Comparison of ENCODE assay signal across 8 cellular contexts in the genomic region with DNA sequence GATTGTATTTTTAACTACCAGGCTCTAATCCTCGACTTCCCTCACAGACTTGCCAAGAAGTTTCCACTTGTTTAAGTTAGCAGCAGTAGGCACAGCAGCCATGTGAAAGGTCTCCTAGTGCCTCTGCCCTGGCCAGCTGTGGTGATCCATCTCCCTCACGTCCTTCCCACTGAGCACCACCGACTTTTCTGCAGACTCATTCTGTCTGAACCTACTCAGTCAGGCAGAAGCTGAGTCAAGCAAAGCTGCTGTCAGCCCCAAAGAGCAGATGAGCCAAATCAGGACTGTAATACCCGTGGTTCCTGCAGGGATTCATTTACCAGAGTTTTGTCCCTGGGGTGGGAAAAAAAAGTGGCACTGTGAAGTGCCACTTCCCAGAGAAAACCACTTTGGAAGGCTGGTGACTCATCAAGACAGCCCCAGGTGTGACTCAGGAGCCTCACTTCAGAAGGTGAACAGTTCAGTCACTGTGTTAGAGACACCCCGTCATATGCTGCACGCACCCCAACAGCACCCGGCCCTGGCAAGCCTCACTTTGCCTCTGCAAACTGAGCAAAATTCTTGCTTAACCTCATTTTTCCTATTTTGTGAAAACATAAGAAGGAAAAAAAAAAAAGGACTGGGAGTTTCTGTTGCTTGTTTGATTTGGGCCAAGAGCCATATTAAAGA.
DNase-seq lines count a peak whose midpoint lies in the region; ATAC-seq, FAIRE-seq and TF ChIP-seq lines count a peak whose summit lies in the region.

No MANE protein-coding gene starts in this region.

- no peaks in the 10 kb centered on the region for H3K27me3 ChIP-seq in HUES6 (ENCODE audit: control insufficient read depth, insufficient read depth, low read length)

- no peaks in the 10 kb centered on the region for H3K9me3 ChIP-seq in HUES6 (ENCODE audit: control insufficient read depth, insufficient read depth, low read depth, low read length)

- peak; percentile 75 for DNase-seq in AG08395 (ENCODE audit: low spot score)
- peak; percentile 77 to 90 for DNase-seq in cardiac fibroblast (ENCODE audit: low read depth in 2 of 2)
- DNase-seq in medulla oblongata (ENCODE audit: extremely low spot score): peak; percentile 39
- no peak for DNase-seq in D721Med (ENCODE audit: insufficient read length, low spot score)
- no peak for DNase-seq in NK-92 treated with Interleukin-12 subunit alpha and Interleukin-12 subunit beta, amount 100 ng/mL, for 24 hours (lab: John Stamatoyannopoulos, UW)

- H3K36me3 ChIP-seq in HUES6 (ENCODE audit: control insufficient read depth, insufficient read depth, low read length): no peaks in the 10 kb centered on the region

- no peak for ATAC-seq in GM19467 (IDR thresholded peaks at IDR 0.05; ENCODE audit: unreplicated experiment)
- no peak for ATAC-seq in HG03108 (IDR thresholded peaks at IDR 0.05; ENCODE audit: unreplicated experiment)

- H3K4me3 ChIP-seq in HUES6 (ENCODE audit: low read depth, low read length): no peak overlapping the region
- H3K4me3 ChIP-seq in cardiac fibroblast (replicated peaks in 1 of 2; ENCODE audit: low read depth in 2 of 2, low read length in 2 of 2): no peak overlapping the region

- no peak overlapping the region for H3K27ac ChIP-seq in HUES6 (ENCODE audit: low read depth, low read length)

- peak overlapping the region; percentile 18 for H3K9ac ChIP-seq in HUES6 (ENCODE audit: low read length)

- no peak for FAIRE-seq in D721Med (lab: Jason Lieb, UNC)

- TF ChIP-seq CTCF in cardiac fibroblast (IDR thresholded peaks at IDR 0.05; ENCODE audit: low read depth, low read length) (no peak), D721Med (IDR thresholded peaks at IDR 0.05; ENCODE audit: insufficient read depth, missing control alignments) (no peak)

- H3K4me1 ChIP-seq in HUES6 (ENCODE audit: control insufficient read depth, insufficient read depth, low read length): peaks cover 38% of the 10 kb centered on the region

Comparison
In these comparisons a context has a peak if more than half of its experiments do, and no peak if none do; other contexts are left out.
1. DNase-seq: peak in AG08395 (single experiment), cardiac fibroblast (2 of 2) and medulla oblongata (single experiment); none in D721Med (single experiment) and NK-92 treated with Interleukin-12 subunit alpha and Interleukin-12 subunit beta, amount 100 ng/mL, for 24 hours (single experiment).